ENCODE assay signal across 8 cellular contexts in the genomic region with DNA sequence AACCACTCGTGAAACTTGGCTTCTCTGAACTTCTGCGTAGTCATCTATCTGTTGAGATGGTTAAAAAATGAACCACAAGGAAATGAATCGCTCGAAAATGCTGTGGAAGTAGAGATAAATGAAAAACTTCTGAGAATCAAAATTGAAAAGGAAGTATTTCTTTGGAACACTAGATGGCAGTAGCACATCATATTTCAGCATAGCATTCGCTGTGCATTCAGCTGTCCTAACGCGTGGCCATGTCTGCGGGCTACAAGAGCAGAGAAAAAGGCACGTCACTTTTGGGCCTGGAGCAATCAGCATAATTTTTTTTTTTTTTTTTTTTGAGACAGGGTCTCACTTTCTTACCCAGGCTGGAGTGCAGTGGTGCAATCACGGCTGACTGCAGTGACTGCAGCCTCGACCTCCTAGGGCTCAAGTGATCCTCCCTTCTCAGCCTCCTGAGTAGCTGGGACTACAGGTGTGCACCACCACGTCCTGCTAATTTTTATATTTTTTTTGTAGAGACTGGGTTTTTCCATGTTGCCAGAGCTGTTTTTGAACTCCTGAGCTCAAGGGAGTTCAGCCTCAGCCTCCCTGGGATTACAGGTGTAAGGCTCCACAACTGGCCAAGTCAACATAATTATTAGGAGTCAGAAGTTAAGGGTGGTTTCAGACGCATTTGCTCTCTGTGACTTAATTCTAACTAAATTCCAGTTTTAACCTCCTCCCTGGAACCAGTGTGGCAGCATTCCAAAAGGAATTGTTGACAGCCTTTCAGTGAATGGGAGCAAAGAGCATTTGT. TPM values are rescaled to one million over a fixed set of nuclear protein-coding genes. Genes with fewer than 3 reads are reported as not detected.
A peak's percentile ranks its signal among the peaks of the same experiment; 100 is the strongest.
DNase-seq lines count a peak whose midpoint lies in the region; ATAC-seq and TF ChIP-seq lines count a peak whose summit lies in the region.

No MANE protein-coding gene starts in this region.

- H3K4me3 Mint-ChIP-seq in glutamatergic neuron (ENCODE audit: unreplicated experiment), result no peak overlapping the region
- no peak overlapping the region for H3K4me3 Mint-ChIP-seq in progenitor cell of endocrine pancreas (ENCODE audit: low read depth)

- in situ Hi-C loops in Panc1 (cut with HindIII; ENCODE audit: low pct_unique_long_range_greater_than_20kb, low sequenced_read_pairs), result no loop called here

- H3K27me3 Mint-ChIP-seq in glutamatergic neuron (ENCODE audit: unreplicated experiment), result no peaks in the 10 kb centered on the region
- no peaks in the 10 kb centered on the region for H3K27me3 Mint-ChIP-seq in progenitor cell of endocrine pancreas

- H3K36me3 ChIP-seq in Panc1 (ENCODE audit: control insufficient read depth, insufficient read depth, low read length), result no peaks in the 10 kb centered on the region

- TF ChIP-seq CTCF in Panc1 (IDR thresholded peaks at IDR 0.05) (peak; percentile 78), glutamatergic neuron (IDR thresholded peaks at IDR 0.05; ENCODE audit: partially characterized antibody, unreplicated experiment) (peak; percentile 88), progenitor cell of endocrine pancreas (IDR thresholded peaks at IDR 0.05; ENCODE audit: unreplicated experiment) (peak; percentile 83)

- DNase-seq in DMS 273 treated with DMSO at 0.1 percent for 48 hours (lab: John Stamatoyannopoulos, UW) (peak; percentile 32), LHCN-M2 (ENCODE audit: low read depth) (peak; percentile 59), Panc1 (ENCODE audit: low read depth, low spot score) (no peak), glutamatergic neuron (peak; percentile 40), progenitor cell of endocrine pancreas (ENCODE audit: low spot score, unreplicated experiment) (no peak)
- DNase-seq in activated naive CD4-positive, alpha-beta T cell treated with anti-CD3 and anti-CD28 coated beads, Interleukin-2, amount 50 U/mL, for 72 hours (ENCODE audit: low spot score in 2 of 2), result peak in 1 of 2 donors; percentile 27

- intact Hi-C loops in Panc1 (cut with micrococcal nuclease; ENCODE audit: unreplicated experiment), result loop anchor here (5.0 to 10.0 kb wide), 6 partner anchors 96 to 649 kb away; no protein-coding TSS in a partner anchor

- no peaks in the 10 kb centered on the region for H3K9me3 Mint-ChIP-seq in activated naive CD4-positive, alpha-beta T cell treated with anti-CD3 and anti-CD28 coated beads, Interleukin-2, amount 50 U/mL, for 72 hours
- H3K9me3 Mint-ChIP-seq in glutamatergic neuron (ENCODE audit: unreplicated experiment), result peaks cover 1% of the 10 kb centered on the region
- peaks cover 12% of the 10 kb centered on the region for H3K9me3 Mint-ChIP-seq in progenitor cell of endocrine pancreas (ENCODE audit: low read depth)

- no peaks in the 10 kb centered on the region for H3K4me1 ChIP-seq in Panc1 (ENCODE audit: control insufficient read depth, insufficient read depth, low read length)

- CTCF ChIA-PET in Panc1 (lab: Charles Lee), result interaction anchor here (0.6 to 0.7 kb wide), 6 partner anchors 8 to 1015 kb away, joined by 3 to 7 read pairs (median 5); no protein-coding TSS in a partner anchor

- no peaks in the 10 kb centered on the region for H3K9me3 ChIP-seq in Panc1 (ENCODE audit: control insufficient read depth, insufficient read depth, low read depth, low read length)

- no peak overlapping the region for H3K27ac Mint-ChIP-seq in activated naive CD4-positive, alpha-beta T cell treated with anti-CD3 and anti-CD28 coated beads, Interleukin-2, amount 50 U/mL, for 72 hours
- no peak overlapping the region for H3K27ac Mint-ChIP-seq in glutamatergic neuron (ENCODE audit: unreplicated experiment)
- H3K27ac Mint-ChIP-seq in progenitor cell of endocrine pancreas, result peak overlapping the region; percentile 40

- no TSS peak for BruUV-seq in Panc1 (replicated peaks; lab: Mats Ljungman, UMichigan)

- peaks cover 5% of the 10 kb centered on the region for H3K4me1 Mint-ChIP-seq in glutamatergic neuron (ENCODE audit: low read depth, unreplicated experiment)
- peaks cover 5% of the 10 kb centered on the region for H3K4me1 Mint-ChIP-seq in progenitor cell of endocrine pancreas (ENCODE audit: low read depth)

- H3K27ac ChIP-seq in Panc1 (ENCODE audit: low read length), result no peak overlapping the region

- POLR2A ChIA-PET in Panc1 (lab: Charles Lee), result no interaction called here

- no peaks in the 10 kb centered on the region for H3K36me3 Mint-ChIP-seq in activated naive CD4-positive, alpha-beta T cell treated with anti-CD3 and anti-CD28 coated beads, Interleukin-2, amount 50 U/mL, for 72 hours
- H3K36me3 Mint-ChIP-seq in glutamatergic neuron (ENCODE audit: unreplicated experiment) (peaks cover 5% of the 10 kb centered on the region), progenitor cell of endocrine pancreas (ENCODE audit: insufficient read depth) (peaks cover 2% of the 10 kb centered on the region)

- peak; percentile 69 for ATAC-seq in GM21447 (IDR thresholded peaks at IDR 0.05; ENCODE audit: unreplicated experiment)
- ATAC-seq in Panc1, result peak; percentile 93
- peak; percentile 86 to 91 for ATAC-seq in activated naive CD4-positive, alpha-beta T cell treated with anti-CD3 and anti-CD28 coated beads, Interleukin-2, amount 50 U/mL, for 72 hours
- no peak for ATAC-seq in GM19467 (IDR thresholded peaks at IDR 0.05; ENCODE audit: unreplicated experiment)

- H3K27me3 ChIP-seq in Panc1 (ENCODE audit: control insufficient read depth, insufficient read depth, low read length), result peaks cover 2% of the 10 kb centered on the region; the same call in 1 of the 2 replicates

- no peak overlapping the region for H3K4me3 ChIP-seq in Panc1 (ENCODE audit: low read depth in 2 of 2, low read length in 2 of 2)

RNA-seq across cellular contexts. Expression of a gene that starts 8.8 kb away (rescaled TPM):
- total RNA-seq in LHCN-M2 (2014; rRNA removed), result 0.63 and 0.96 TPM in 2 replicates
- polyA plus RNA-seq in LHCN-M2 (2012), result 0.66 TPM
- 348 TPM for total RNA-seq in Panc1 (2021; ENCODE audit: unreplicated experiment)
- 249 TPM for polyA plus RNA-seq in Panc1 (2012; ENCODE audit: insufficient read length)
- 1 to 10 TPM; 2.2 to 5.7 TPM for total RNA-seq in activated naive CD4-positive, alpha-beta T cell treated with anti-CD3 and anti-CD28 coated beads, Interleukin-2, amount 50 U/mL, for 72 hours
- 10.7 TPM for total RNA-seq in glutamatergic neuron (ENCODE audit: unreplicated experiment)
- 68.3 and 75.3 TPM in 2 replicates for total RNA-seq in progenitor cell of endocrine pancreas

RNA-seq across cellular contexts. Expression of a gene that starts 45.7 kb away (rescaled TPM):
- under 0.01 and 0.06 TPM in 2 replicates for total RNA-seq in LHCN-M2 (2014; rRNA removed)
- 0.01 TPM for polyA plus RNA-seq in LHCN-M2 (2012)
- total RNA-seq in Panc1 (2021; ENCODE audit: unreplicated experiment), result 1.5 TPM
- polyA plus RNA-seq in Panc1 (2012; ENCODE audit: insufficient read length), result 0.48 TPM
- total RNA-seq in activated naive CD4-positive, alpha-beta T cell treated with anti-CD3 and anti-CD28 coated beads, Interleukin-2, amount 50 U/mL, for 72 hours, result 1 to 10 TPM in 1 of 2 donors, under 1 TPM in 1; 0.11 to 9.5 TPM
- 15.3 TPM for total RNA-seq in glutamatergic neuron (ENCODE audit: unreplicated experiment)
- total RNA-seq in progenitor cell of endocrine pancreas, result 28.3 and 28.6 TPM in 2 replicates

Comparison
In these comparisons a context has a peak if more than half of its experiments do, and no peak if none do; other contexts are left out.
1. DNase-seq: peak in DMS 273 treated with DMSO at 0.1 percent for 48 hours (single experiment), LHCN-M2 (single experiment) and glutamatergic neuron (single experiment); none in Panc1 (single experiment) and progenitor cell of endocrine pancreas (single experiment).
2. Peak in every context shown above with its lines, with median percentiles within 50 percentile points of each other: CTCF ChIP-seq.